Comparison of ENCODE assay signal across 29 cellular contexts in the genomic region with DNA sequence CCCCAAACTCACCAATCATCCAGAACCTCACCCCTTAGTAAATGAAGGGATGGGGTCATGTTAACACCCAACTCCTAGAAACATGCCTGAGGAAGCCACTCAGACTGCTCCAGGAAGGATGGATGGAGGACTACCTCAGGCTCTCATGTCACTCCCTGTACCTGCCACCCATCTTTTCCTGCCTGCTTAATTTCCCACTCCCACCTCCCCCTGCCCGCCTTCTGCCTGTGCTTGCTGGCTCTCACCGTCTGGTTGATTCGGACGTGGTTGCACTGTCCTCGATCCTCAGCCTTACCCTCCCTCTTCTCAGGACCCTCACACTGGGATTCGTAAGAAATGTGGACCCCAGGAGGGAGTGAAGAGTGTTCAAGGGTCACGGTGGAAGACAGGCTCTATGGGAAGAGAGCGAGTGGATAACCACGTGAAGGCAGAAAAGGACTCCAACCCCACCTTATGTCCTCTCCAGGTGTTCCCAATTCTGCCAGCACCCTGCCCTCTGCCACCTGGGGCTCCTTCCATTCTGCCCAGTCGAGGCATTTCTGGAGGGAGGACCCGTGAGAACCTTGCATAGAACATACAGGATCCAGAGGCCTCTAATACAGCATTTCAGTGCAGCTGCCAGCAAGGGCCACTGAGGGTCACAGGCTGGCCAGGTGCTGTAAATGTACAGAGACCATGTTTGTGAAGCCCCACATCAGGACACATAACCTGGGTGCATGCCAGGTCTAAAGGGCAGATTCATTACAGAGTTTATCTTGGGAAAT. TPM values are rescaled to one million over a fixed set of nuclear protein-coding genes. Genes with fewer than 3 reads are reported as not detected.
DNase-seq lines count a peak whose midpoint lies in the region; ATAC-seq and TF ChIP-seq lines count a peak whose summit lies in the region.
"Had no signal": no experiment of that assay in that cellular context is flagged by ENCODE, and none has a peak within 500 bp of the region (broad histone marks: within the 10 kb centered on the region; RNA-seq: fewer than 3 reads in every experiment).

No MANE protein-coding gene starts in this region.

- H3K36me3 ChIP-seq in MM.1S (replicated peaks; ENCODE audit: insufficient read depth, low read length) (peaks cover 65% of the 10 kb centered on the region), mucosa of descending colon (ENCODE audit: low read depth) (no peaks in the 10 kb centered on the region)
- H3K36me3 ChIP-seq: breast epithelium, thoracic aorta, vagina had no signal

- H4K20me1 ChIP-seq in MM.1S (ENCODE audit: insufficient read depth, low read length): peaks cover 68% of the 10 kb centered on the region

- peak overlapping the region; percentile 54 for H3K27ac Mint-ChIP-seq in activated CD4-positive, alpha-beta T cell treated with anti-CD3 and anti-CD28 coated beads, Interleukin-2, amount 10 ng/mL, durations not matched to agents 7 days and 5 days
- peak overlapping the region; percentile 80 for H3K27ac Mint-ChIP-seq in CD4-positive, alpha-beta T cell
- peak overlapping the region; percentile 73 for H3K27ac Mint-ChIP-seq in central memory CD8-positive, alpha-beta T cell (ENCODE audit: low read depth)
- H3K27ac Mint-ChIP-seq: endodermal cell, GM23338, HFFc6 had no signal

- no peaks in the 10 kb centered on the region for H3K27me3 ChIP-seq in CD4-positive, alpha-beta T cell (ENCODE audit: control insufficient read depth, insufficient read depth, low read length)
- no peaks in the 10 kb centered on the region for H3K27me3 ChIP-seq in MM.1S (replicated peaks; ENCODE audit: insufficient read depth, low read length)
- H3K27me3 ChIP-seq: breast epithelium, esophagus squamous epithelium, gastroesophageal sphincter, vagina had no signal

- peaks cover 52% of the 10 kb centered on the region for H3K4me1 Mint-ChIP-seq in activated CD4-positive, alpha-beta T cell treated with anti-CD3 and anti-CD28 coated beads, Interleukin-2, amount 10 ng/mL, durations not matched to agents 7 days and 5 days
- H3K4me1 Mint-ChIP-seq in CD4-positive, alpha-beta T cell (ENCODE audit: low read depth): peaks cover 54% of the 10 kb centered on the region
- H3K4me1 Mint-ChIP-seq in central memory CD8-positive, alpha-beta T cell: peaks cover 43% of the 10 kb centered on the region

- CTCF ChIA-PET in activated CD4-positive, alpha-beta T cell treated with anti-CD3 and anti-CD28 coated beads, Interleukin-2, amount 10 ng/mL, durations not matched to agents 7 days and 5 days (lab: Charles Lee): interaction anchor here (0.9 to 1.9 kb wide), 3 partner anchors 13 to 160 kb away, joined by 3 to 6 read pairs (median 4); a partner anchor contains a TSS
- CTCF ChIA-PET in CD4-positive, alpha-beta T cell (lab: Charles Lee): interaction anchor here (1.3 to 1.4 kb wide), 2 partner anchors 19 to 35 kb away, joined by 4 read pairs; no protein-coding TSS in a partner anchor
- CTCF ChIA-PET in GM10248 (lab: Yijun Ruan, JAX): interaction anchor here (0.9 to 2.4 kb wide), 7 partner anchors 9 to 127 kb away, joined by 3 to 16 read pairs (median 5); no protein-coding TSS in a partner anchor

- peaks cover 99% of the 10 kb centered on the region for H3F3A ChIP-seq in MM.1S (ENCODE audit: insufficient read depth, low read length)

- no peak overlapping the region for H3K4me3 ChIP-seq in MM.1S (ENCODE audit: low read length)
- H3K4me3 ChIP-seq in mucosa of descending colon: no peak overlapping the region
- H3K4me3 ChIP-seq: A549, breast epithelium, coronary artery, esophagus squamous epithelium, gastroesophageal sphincter, GM23338, left lung, thoracic aorta, vagina had no signal

- H2AFZ ChIP-seq in MM.1S (ENCODE audit: low read length): no peak overlapping the region
- H2AFZ ChIP-seq: GM23338 had no signal

- H3K79me2 ChIP-seq in MM.1S (ENCODE audit: low read length): peaks cover 64% of the 10 kb centered on the region

- DNase-seq in activated CD4-positive, alpha-beta T cell treated with anti-CD3 and anti-CD28 coated beads, Interleukin-2, amount 10 ng/mL, durations not matched to agents 7 days and 5 days: no peak
- DNase-seq in activated CD4-positive, alpha-beta T cell treated with anti-CD3 and anti-CD28 coated beads, Interleukin-2, amount 50 U/mL, for 48 hours: no peak
- DNase-seq in CD4-positive, alpha-beta T cell: no peak
- no peak for DNase-seq in MM.1S
- DNase-seq in central memory CD8-positive, alpha-beta T cell (ENCODE audit: low spot score in 2 of 2): no peak
- no peak for DNase-seq in OCI-M1 (lab: John Stamatoyannopoulos, UW)
- DNase-seq in GM10248 (ENCODE audit: extremely low spot score): no peak
- no peak for DNase-seq in mucosa of descending colon
- DNase-seq: esophagus squamous epithelium; HFFc6; hippocampal formation; IMR-90; left lung; natural killer cell; NCI-H1417 treated with DMSO at 0.1 percent for 48 hours; NCI-H2081 treated with DMSO at 0.1 percent for 48 hours; NCI-H446; SHP77 treated with DMSO at 0.1 percent for 48 hours; stimulated activated CD4-positive, alpha-beta T cell treated with anti-CD3 and anti-CD28 coated beads, Interleukin-4, amount 100 ng/mL, for 1 hour; stimulated activated naive CD4-positive, alpha-beta T cell had no signal

- no peak overlapping the region for H3K4me3 Mint-ChIP-seq in activated CD4-positive, alpha-beta T cell treated with anti-CD3 and anti-CD28 coated beads, Interleukin-2, amount 10 ng/mL, durations not matched to agents 7 days and 5 days
- no peak overlapping the region for H3K4me3 Mint-ChIP-seq in CD4-positive, alpha-beta T cell
- no peak overlapping the region for H3K4me3 Mint-ChIP-seq in central memory CD8-positive, alpha-beta T cell
- H3K4me3 Mint-ChIP-seq: endodermal cell, GM23338, HFFc6, natural killer cell had no signal

- intact Hi-C loops in CD4-positive, alpha-beta T cell (cut with DNase I, micrococcal nuclease): loop anchor here in 1 of 2 experiments (10.0 kb wide), 1 partner anchor 129 kb away; no protein-coding TSS in a partner anchor
- intact Hi-C loops in mucosa of descending colon (cut with DNase I, micrococcal nuclease): loop anchor here in 1 of 2 donors (10.0 kb wide), 1 partner anchor 129 kb away; no protein-coding TSS in a partner anchor

- H3K9me3 ChIP-seq in CD4-positive, alpha-beta T cell (ENCODE audit: control insufficient read depth, low read length): no peaks in the 10 kb centered on the region
- H3K9me3 ChIP-seq in MM.1S (replicated peaks; ENCODE audit: insufficient read depth, low read length) (no peaks in the 10 kb centered on the region), mucosa of descending colon (no peaks in the 10 kb centered on the region)
- H3K9me3 ChIP-seq: A549, breast epithelium, esophagus squamous epithelium, gastroesophageal sphincter, left lung, thoracic aorta, vagina had no signal

- H3K4me2 ChIP-seq in MM.1S (ENCODE audit: low read depth, low read length): no peak overlapping the region
- H3K4me2 ChIP-seq: A549, GM23338 had no signal

- no peak overlapping the region for H3K27ac ChIP-seq in CD4-positive, alpha-beta T cell (ENCODE audit: low read depth, low read length)
- H3K27ac ChIP-seq in MM.1S (ENCODE audit: low read length): peak overlapping the region; percentile 99; the same call in 1 of the 2 replicates
- H3K27ac ChIP-seq: A549, breast epithelium, coronary artery, esophagus squamous epithelium, gastroesophageal sphincter, left lung, thoracic aorta, vagina had no signal

- no peak for ATAC-seq in CD4-positive, alpha-beta T cell (ENCODE audit: poor library complexity)
- ATAC-seq in central memory CD8-positive, alpha-beta T cell (replicated peaks; ENCODE audit: extremely low read depth, poor library complexity, severe bottlenecking): no peak
- no peak for ATAC-seq in mucosa of descending colon
- ATAC-seq: A549, gastroesophageal sphincter, GM23338, left lung, natural killer cell had no signal

- TF ChIP-seq CTCF in CD4-positive, alpha-beta T cell (IDR thresholded peaks at IDR 0.05): no peak
- TF ChIP-seq CTCF in MM.1S (IDR thresholded peaks at IDR 0.05; ENCODE audit: low read length): no peak
- no peak for TF ChIP-seq CTCF in GM10248 (IDR thresholded peaks at IDR 0.05; ENCODE audit: control extremely low read depth, extremely low read depth, low read depth, missing control alignments)
- no peak for TF ChIP-seq CTCF in mucosa of descending colon (IDR thresholded peaks at IDR 0.05)

- no peaks in the 10 kb centered on the region for H3K9me3 Mint-ChIP-seq in activated CD4-positive, alpha-beta T cell treated with anti-CD3 and anti-CD28 coated beads, Interleukin-2, amount 10 ng/mL, durations not matched to agents 7 days and 5 days
- no peaks in the 10 kb centered on the region for H3K9me3 Mint-ChIP-seq in CD4-positive, alpha-beta T cell
- no peaks in the 10 kb centered on the region for H3K9me3 Mint-ChIP-seq in central memory CD8-positive, alpha-beta T cell
- H3K9me3 Mint-ChIP-seq: activated T-helper 2 cell treated with anti-CD3 and anti-CD28 coated beads, Interferon-gamma antibody, Interleukin-2, Interleukin-4, amounts not matched to agents 10 μg/mL and 5 μg/mL and 100 μg/mL, durations not matched to agents 14 hours and 24 hours and 36 hours; endodermal cell; GM23338; HFFc6; natural killer cell had no signal

- peak overlapping the region; percentile 11; the same call in 1 of the 2 replicates for H3K9ac ChIP-seq in MM.1S (ENCODE audit: low read length)

- POLR2A ChIA-PET in activated CD4-positive, alpha-beta T cell treated with anti-CD3 and anti-CD28 coated beads, Interleukin-2, amount 10 ng/mL, durations not matched to agents 7 days and 5 days (lab: Charles Lee): no interaction called here
- POLR2A ChIA-PET in CD4-positive, alpha-beta T cell (lab: Charles Lee): interaction anchor here (0.9 to 2.0 kb wide), 4 partner anchors 8 to 115 kb away, joined by 3 to 18 read pairs (median 4); a partner anchor contains a TSS
- POLR2A ChIA-PET in GM10248 (lab: Yijun Ruan, JAX): no interaction called here

- no peaks in the 10 kb centered on the region for H3K9me2 ChIP-seq in MM.1S (replicated peaks; ENCODE audit: insufficient read depth, low read length)

- peaks cover 41% of the 10 kb centered on the region for H3K4me1 ChIP-seq in MM.1S (ENCODE audit: low read length)
- H3K4me1 ChIP-seq in mucosa of descending colon (ENCODE audit: low read depth): peaks cover 8% of the 10 kb centered on the region
- H3K4me1 ChIP-seq: breast epithelium had no signal

- no peaks in the 10 kb centered on the region for H3K27me3 Mint-ChIP-seq in activated CD4-positive, alpha-beta T cell treated with anti-CD3 and anti-CD28 coated beads, Interleukin-2, amount 10 ng/mL, durations not matched to agents 7 days and 5 days
- H3K27me3 Mint-ChIP-seq in CD4-positive, alpha-beta T cell: no peaks in the 10 kb centered on the region
- no peaks in the 10 kb centered on the region for H3K27me3 Mint-ChIP-seq in central memory CD8-positive, alpha-beta T cell

- H3K36me3 Mint-ChIP-seq in activated CD4-positive, alpha-beta T cell treated with anti-CD3 and anti-CD28 coated beads, Interleukin-2, amount 10 ng/mL, durations not matched to agents 7 days and 5 days (ENCODE audit: low read depth): peaks cover 82% of the 10 kb centered on the region
- H3K36me3 Mint-ChIP-seq in CD4-positive, alpha-beta T cell (ENCODE audit: low read depth): peaks cover 95% of the 10 kb centered on the region
- H3K36me3 Mint-ChIP-seq in central memory CD8-positive, alpha-beta T cell (ENCODE audit: insufficient read depth): peaks cover 58% of the 10 kb centered on the region
- H3K36me3 Mint-ChIP-seq: natural killer cell had no signal

RNA-seq across cellular contexts. Expression of a gene that starts 12.9 kb away (rescaled TPM):
- total RNA-seq in activated CD4-positive, alpha-beta T cell treated with anti-CD3 and anti-CD28 coated beads, Interleukin-2, amount 10 ng/mL, durations not matched to agents 7 days and 5 days: 100 to 1,000 TPM; 621 to 702 TPM
- total RNA-seq in CD4-positive, alpha-beta T cell: 100 to 1,000 TPM; 166 to 180 TPM
- 10 to 100 TPM in 1 of 3 donors, 1 to 10 TPM in 2; 6.2 to 13.8 (median 7.3) TPM for total RNA-seq in mucosa of descending colon
- total RNA-seq: GM23338 had no signal

RNA-seq across cellular contexts. Expression of a gene that starts 13.4 kb away (rescaled TPM):
- 10 to 100 TPM; 33.3 to 34.7 TPM for total RNA-seq in activated CD4-positive, alpha-beta T cell treated with anti-CD3 and anti-CD28 coated beads, Interleukin-2, amount 10 ng/mL, durations not matched to agents 7 days and 5 days
- total RNA-seq in CD4-positive, alpha-beta T cell: 10 to 100 TPM; 56.7 to 57.3 TPM
- 10 to 100 TPM; 23.4 to 44.4 (median 38.7) TPM for total RNA-seq in mucosa of descending colon

RNA-seq across cellular contexts. Expression of a gene that starts 13.6 kb away (rescaled TPM):
- total RNA-seq in activated CD4-positive, alpha-beta T cell treated with anti-CD3 and anti-CD28 coated beads, Interleukin-2, amount 10 ng/mL, durations not matched to agents 7 days and 5 days: 10 to 100 TPM; 38.9 to 44.1 TPM
- total RNA-seq in CD4-positive, alpha-beta T cell: 10 to 100 TPM; 24.4 to 24.7 TPM
- total RNA-seq in mucosa of descending colon: 10 to 100 TPM; 26.1 to 52.9 (median 46.0) TPM

RNA-seq across cellular contexts. Expression of a gene that starts 37.9 kb away (rescaled TPM):
- total RNA-seq in activated CD4-positive, alpha-beta T cell treated with anti-CD3 and anti-CD28 coated beads, Interleukin-2, amount 10 ng/mL, durations not matched to agents 7 days and 5 days: 10 to 100 TPM; 58.3 to 59.7 TPM
- total RNA-seq in CD4-positive, alpha-beta T cell: 10 to 100 TPM; 14.0 to 15.8 TPM
- total RNA-seq in mucosa of descending colon: 10 to 100 TPM; 10.7 to 35.3 (median 16.9) TPM

Comparison
In these comparisons a context has a peak if more than half of its experiments do, and no peak if none do; other contexts are left out.
1. RNA of a gene that starts 12.9 kb away (total RNA-seq): 621 to 702 TPM in activated CD4-positive, alpha-beta T cell treated with anti-CD3 and anti-CD28 coated beads, Interleukin-2, amount 10 ng/mL, durations not matched to agents 7 days and 5 days and 166 to 180 TPM in CD4-positive, alpha-beta T cell; 6.2 to 13.8 TPM in mucosa of descending colon; every median in the first group is over 10 times any median in the second.
2. Peak in every context shown above with its lines, with median percentiles within 50 percentile points of each other: H3K27ac Mint-ChIP-seq.